ENCODE assay signal across 8 cellular contexts in genomic region chr10:68827592-68827959, GRCh38. TPM values are rescaled to one million over a fixed set of nuclear protein-coding genes. Genes with fewer than 3 reads are reported as not detected.
DNase-seq lines count a peak whose midpoint lies in the region; ATAC-seq, FAIRE-seq and TF ChIP-seq lines count a peak whose summit lies in the region.
"Not testable (repeated sequence)": the region's sequence is repeated elsewhere in the genome, so short reads cannot be mapped to it uniquely, and the experiment has no call there.

No MANE protein-coding gene starts in this region.

- not testable (repeated sequence) for BruUV-seq in Caco-2 (replicated peaks; lab: Mats Ljungman, UMichigan)

- not testable (repeated sequence) for H3K79me2 ChIP-seq in OCI-LY1 (ENCODE audit: insufficient read depth, low read length); astrocyte (ENCODE audit: insufficient read depth, low read length)

- H3K36me3 Mint-ChIP-seq in Caco-2 (ENCODE audit: insufficient read depth, unreplicated experiment); astrocyte (ENCODE audit: low read depth, unreplicated experiment): not testable (repeated sequence)

- ATAC-seq in GM19467 (IDR thresholded peaks at IDR 0.05; ENCODE audit: unreplicated experiment) (peak; percentile 25), HG02884 (IDR thresholded peaks at IDR 0.05; ENCODE audit: unreplicated experiment) (peak; percentile 39)
- ATAC-seq in stimulated activated naive CD8-positive, alpha-beta T cell treated with anti-CD3 and anti-CD28 coated beads, Interleukin-15, amount 100 ng/mL, for 72 hours: peak; percentile 62

- not testable (repeated sequence) for H3K9me3 ChIP-seq in Caco-2; OCI-LY1 (ENCODE audit: low read length); astrocyte (ENCODE audit: insufficient read depth, low read depth, low read length); cardiac muscle cell (ENCODE audit: low read depth); mononuclear cell (ENCODE audit: low read depth, low read length)

- not testable (repeated sequence) for H4K20me1 ChIP-seq in OCI-LY1 (ENCODE audit: insufficient read depth, low read length); astrocyte (ENCODE audit: insufficient read depth, low read length)

- DNase-seq in Caco-2; astrocyte (ENCODE audit: low read depth); cardiac muscle cell (ENCODE audit: low read depth in 1 of 2, low spot score in 1 of 2); stimulated activated naive CD8-positive, alpha-beta T cell treated with anti-CD3 and anti-CD28 coated beads, Interleukin-15, amount 100 ng/mL, for 72 hours: not testable (repeated sequence)

- CTCF ChIA-PET in Caco-2 (lab: Charles Lee): interaction anchor here (0.6 to 2.3 kb wide), 14 partner anchors 8 to 1628 kb away, joined by 3 to 16 read pairs (median 6); partner anchors contain the start of genes DDX50 and HNRNPH3

- H3K4me3 ChIP-seq in Caco-2 (ENCODE audit: low read depth, low read length) (peak overlapping the region; percentile 77), OCI-LY1 (ENCODE audit: low read depth, low read length, poor library complexity, severe bottlenecking) (peak overlapping the region; percentile 70), astrocyte (ENCODE audit: insufficient read depth, low read depth, low read length) (peak overlapping the region; percentile 60), cardiac muscle cell (peak overlapping the region; percentile 96), mononuclear cell (ENCODE audit: low read length) (peak overlapping the region; percentile 34)

- not testable (repeated sequence) for H3K27ac Mint-ChIP-seq in Caco-2 (ENCODE audit: unreplicated experiment); astrocyte (ENCODE audit: unreplicated experiment); stimulated activated naive CD8-positive, alpha-beta T cell treated with anti-CD3 and anti-CD28 coated beads, Interleukin-15, amount 100 ng/mL, for 72 hours

- not testable (repeated sequence) for H3K27ac ChIP-seq in OCI-LY1 (ENCODE audit: low read depth, low read length, poor library complexity, severe bottlenecking); astrocyte (ENCODE audit: low read depth, low read length)
- peak overlapping the region; percentile 78 for H3K27ac ChIP-seq in cardiac muscle cell

- H3K4me1 ChIP-seq in Caco-2 (0 out of 2 replicates have a peak, but pooled peaks cover 11% of the 10 kb centered on the region), OCI-LY1 (ENCODE audit: insufficient read depth, low read length, severe bottlenecking) (peaks cover 12% of the 10 kb centered on the region), mononuclear cell (ENCODE audit: insufficient read depth, low read length) (peaks cover 16% of the 10 kb centered on the region)
- H3K4me1 ChIP-seq in astrocyte (ENCODE audit: insufficient read depth, low read length); cardiac muscle cell (ENCODE audit: low read depth): not testable (repeated sequence)

- H3K9me3 Mint-ChIP-seq in Caco-2 (ENCODE audit: unreplicated experiment); astrocyte (ENCODE audit: unreplicated experiment); stimulated activated naive CD8-positive, alpha-beta T cell treated with anti-CD3 and anti-CD28 coated beads, Interleukin-15, amount 100 ng/mL, for 72 hours: not testable (repeated sequence)

- H3K4me3 Mint-ChIP-seq in Caco-2 (ENCODE audit: unreplicated experiment): peak overlapping the region; percentile 90
- H3K4me3 Mint-ChIP-seq in astrocyte (ENCODE audit: unreplicated experiment): not testable (repeated sequence)
- peak overlapping the region; percentile 80 to 89 for H3K4me3 Mint-ChIP-seq in stimulated activated naive CD8-positive, alpha-beta T cell treated with anti-CD3 and anti-CD28 coated beads, Interleukin-15, amount 100 ng/mL, for 72 hours

- H2AFZ ChIP-seq in OCI-LY1 (ENCODE audit: low read length); astrocyte (ENCODE audit: low read depth, low read length): not testable (repeated sequence)

- not testable (repeated sequence) for H3K27me3 Mint-ChIP-seq in Caco-2 (ENCODE audit: insufficient read depth, unreplicated experiment); stimulated activated naive CD8-positive, alpha-beta T cell treated with anti-CD3 and anti-CD28 coated beads, Interleukin-15, amount 100 ng/mL, for 72 hours
- H3K27me3 Mint-ChIP-seq in astrocyte (ENCODE audit: low read depth, unreplicated experiment): peaks cover 21% of the 10 kb centered on the region

- not testable (repeated sequence) for H3K9me2 ChIP-seq in OCI-LY1 (ENCODE audit: low read depth, low read length)

- H3F3A ChIP-seq in OCI-LY1 (ENCODE audit: insufficient read depth, low read length): not testable (repeated sequence)

- intact Hi-C loops in Caco-2 (cut with micrococcal nuclease; ENCODE audit: unreplicated experiment): loop anchor here (1.0 kb wide), 1 partner anchor 70 kb away; no protein-coding TSS in a partner anchor

- POLR2A ChIA-PET in Caco-2 (lab: Charles Lee): interaction anchor here (0.6 to 3.2 kb wide), 23 partner anchors 8 to 1307 kb away, joined by 3 to 45 read pairs (median 6); partner anchors contain the start of genes CCAR1, DDX50 and RUFY2

- not testable (repeated sequence) for H3K9ac ChIP-seq in OCI-LY1 (ENCODE audit: low read length); astrocyte (ENCODE audit: low read length)

- not testable (repeated sequence) for H3K36me3 ChIP-seq in Caco-2 (ENCODE audit: control insufficient read depth, insufficient read depth, low read length); OCI-LY1 (ENCODE audit: insufficient read depth, low read length); astrocyte (ENCODE audit: insufficient read depth, low read length); cardiac muscle cell

- H3K27me3 ChIP-seq in Caco-2 (replicated peaks; ENCODE audit: control insufficient read depth, insufficient read depth, low read length); OCI-LY1 (ENCODE audit: insufficient read depth, low read length); cardiac muscle cell; mononuclear cell (ENCODE audit: insufficient read depth, low read length): not testable (repeated sequence)
- peaks cover 18% of the 10 kb centered on the region for H3K27me3 ChIP-seq in astrocyte (ENCODE audit: insufficient read depth, low read length)

- H3K4me1 Mint-ChIP-seq in Caco-2 (ENCODE audit: low read depth, unreplicated experiment): peaks cover 15% of the 10 kb centered on the region
- not testable (repeated sequence) for H3K4me1 Mint-ChIP-seq in astrocyte (ENCODE audit: low read depth, unreplicated experiment)
- H3K4me1 Mint-ChIP-seq in stimulated activated naive CD8-positive, alpha-beta T cell treated with anti-CD3 and anti-CD28 coated beads, Interleukin-15, amount 100 ng/mL, for 72 hours: peaks cover 26% of the 10 kb centered on the region

- H3K4me2 ChIP-seq in OCI-LY1 (ENCODE audit: low read length) (peak overlapping the region; percentile 93), astrocyte (ENCODE audit: low read length) (peak overlapping the region; percentile 92)

- FAIRE-seq in astrocyte (lab: Jason Lieb, UNC): not testable (repeated sequence)

- not testable (repeated sequence) for TF ChIP-seq CTCF in Caco-2 (IDR thresholded peaks at IDR 0.05; ENCODE audit: insufficient read depth in 1 of 2, low read depth in 1 of 2, low read length in 1 of 2, severe bottlenecking in 1 of 2, unreplicated experiment in 1 of 2); OCI-LY1 (IDR thresholded peaks at IDR 0.05; ENCODE audit: low read length); astrocyte (IDR thresholded peaks at IDR 0.05; ENCODE audit: insufficient read depth, low read depth, low read length); cardiac muscle cell (IDR thresholded peaks at IDR 0.05; ENCODE audit: low read depth, low read length)

RNA-seq across cellular contexts. Expression of gene STOX1, which starts 0.2 kb away (rescaled TPM):
- total RNA-seq in Caco-2 (2022) (8.5 and 9.0 TPM in 2 replicates), astrocyte (0.12 and 0.25 TPM in 2 replicates), cardiac muscle cell (6.0 TPM in 2 replicates), mononuclear cell (0.21 TPM)
- 6.7 and 10.6 TPM in 2 replicates for polyA plus RNA-seq in cardiac muscle cell

Comparison
In these comparisons a context has a peak if more than half of its experiments do, and no peak if none do; other contexts are left out.
1. H3K4me3 ChIP-seq: peak in every context shown above with its lines; median percentile 96 in cardiac muscle cell; 77 in Caco-2; 70 in OCI-LY1; 60 in astrocyte; 34 in mononuclear cell.